In genomic region chr3:54087581-54088410, GRCh38 we compare ENCODE assay signal across 16 cellular contexts. TPM values are rescaled to one million over a fixed set of nuclear protein-coding genes. Genes with fewer than 3 reads are reported as not detected.
A peak's percentile ranks its signal among the peaks of the same experiment; 100 is the strongest.
DNase-seq lines count a peak whose midpoint lies in the region; ATAC-seq and TF ChIP-seq lines count a peak whose summit lies in the region.
"Had no signal": no experiment of that assay in that cellular context is flagged by ENCODE, and none has a peak within 500 bp of the region (broad histone marks: within the 10 kb centered on the region; RNA-seq: fewer than 3 reads in every experiment).

No MANE protein-coding gene starts in this region.

- no peak for ATAC-seq in HG03342 (IDR thresholded peaks at IDR 0.05; ENCODE audit: unreplicated experiment)
- ATAC-seq: T-cell had no signal

- TF ChIP-seq CTCF in endothelial cell (IDR thresholded peaks at IDR 0.05; ENCODE audit: unreplicated experiment) (no peak), smooth muscle cell (IDR thresholded peaks at IDR 0.05; ENCODE audit: borderline replicate concordance, insufficient read depth, poor library complexity, severe bottlenecking) (no peak)

- H3K9me3 ChIP-seq in HUES48 (ENCODE audit: control insufficient read depth, insufficient read depth, low read length) (no peaks in the 10 kb centered on the region), smooth muscle cell (replicated peaks; ENCODE audit: low read depth) (no peaks in the 10 kb centered on the region)

- no peaks in the 10 kb centered on the region for H3F3A ChIP-seq in smooth muscle cell (ENCODE audit: low read depth)

- H3K27ac ChIP-seq in HUES48 (ENCODE audit: low read depth, low read length) (no peak overlapping the region), smooth muscle cell (ENCODE audit: low read depth) (no peak overlapping the region)

- 16% methylated on average over 52 of the region's 54 CpGs for WGBS in smooth muscle cell (ENCODE audit: low lambda C conversion rate)

- H3K9me3 Mint-ChIP-seq in endothelial cell (ENCODE audit: unreplicated experiment) = no peaks in the 10 kb centered on the region
- H3K9me3 Mint-ChIP-seq: activated CD4-positive, alpha-beta memory T cell treated with anti-CD3 and anti-CD28 coated beads, Interleukin-2, amount 10 ng/mL, durations not matched to agents 7 days and 5 days; activated naive CD4-positive, alpha-beta T cell treated with anti-CD3 and anti-CD28 coated beads, Interleukin-2, amount 10 ng/mL, durations not matched to agents 7 days and 5 days; CD4-positive, alpha-beta T cell; T-cell had no signal

- DNase-seq in endothelial cell (ENCODE audit: low spot score) (peak; percentile 9), islet precursor cell (peak; percentile 65), smooth muscle cell (lab: John Stamatoyannopoulos, UW; ENCODE audit: unreplicated experiment) (no peak), hypothalamus (lab: John Stamatoyannopoulos, UW) (no peak)
- no peak for DNase-seq in stimulated activated CD4-positive, alpha-beta T cell treated with anti-CD3 and anti-CD28 coated beads, Interleukin-15, amount 100 ng/mL, for 24 hours
- no peak for DNase-seq in stimulated activated naive CD4-positive, alpha-beta T cell (lab: John Stamatoyannopoulos, UW)
- DNase-seq: activated CD4-positive, alpha-beta memory T cell treated with anti-CD3 and anti-CD28 coated beads, Interleukin-2, amount 10 ng/mL, durations not matched to agents 7 days and 5 days; activated naive CD4-positive, alpha-beta T cell treated with anti-CD3 and anti-CD28 coated beads, Interleukin-2, amount 10 ng/mL, durations not matched to agents 7 days and 5 days; CD4-positive, alpha-beta T cell; HFFc6; hippocampal formation; stimulated activated CD4-positive, alpha-beta T cell treated with anti-CD3 and anti-CD28 coated beads, Interleukin-4, amount 100 ng/mL, for 1 hour; T-cell had no signal

- peak overlapping the region; percentile 65 for H3K4me3 Mint-ChIP-seq in endothelial cell (ENCODE audit: unreplicated experiment)
- H3K4me3 Mint-ChIP-seq: activated CD4-positive, alpha-beta memory T cell treated with anti-CD3 and anti-CD28 coated beads, Interleukin-2, amount 10 ng/mL, durations not matched to agents 7 days and 5 days; activated naive CD4-positive, alpha-beta T cell treated with anti-CD3 and anti-CD28 coated beads, Interleukin-2, amount 10 ng/mL, durations not matched to agents 7 days and 5 days; CD4-positive, alpha-beta T cell; HFFc6; T-cell had no signal

- H3K36me3 Mint-ChIP-seq in endothelial cell (ENCODE audit: low read depth, unreplicated experiment) = no peaks in the 10 kb centered on the region
- H3K36me3 Mint-ChIP-seq: activated naive CD4-positive, alpha-beta T cell treated with anti-CD3 and anti-CD28 coated beads, Interleukin-2, amount 10 ng/mL, durations not matched to agents 7 days and 5 days; T-cell had no signal

- peak overlapping the region; percentile 83 for H3K4me2 ChIP-seq in smooth muscle cell

- no peaks in the 10 kb centered on the region for H3K79me2 ChIP-seq in smooth muscle cell (ENCODE audit: low read depth)

- H3K36me3 ChIP-seq in HUES48 (ENCODE audit: control insufficient read depth, insufficient read depth, low read length) = no peaks in the 10 kb centered on the region
- H3K36me3 ChIP-seq in smooth muscle cell (ENCODE audit: low read depth) = no peaks in the 10 kb centered on the region

- H3K4me1 ChIP-seq in HUES48 (ENCODE audit: control insufficient read depth, insufficient read depth, low read length) (peaks cover 5% of the 10 kb centered on the region; the same call in 1 of the 2 replicates), smooth muscle cell (ENCODE audit: low read depth) (peaks cover 5% of the 10 kb centered on the region)

- H3K27ac Mint-ChIP-seq in endothelial cell (ENCODE audit: unreplicated experiment) = no peak overlapping the region
- H3K27ac Mint-ChIP-seq: activated CD4-positive, alpha-beta memory T cell treated with anti-CD3 and anti-CD28 coated beads, Interleukin-2, amount 10 ng/mL, durations not matched to agents 7 days and 5 days; activated naive CD4-positive, alpha-beta T cell treated with anti-CD3 and anti-CD28 coated beads, Interleukin-2, amount 10 ng/mL, durations not matched to agents 7 days and 5 days; CD4-positive, alpha-beta T cell; HFFc6; T-cell had no signal

- peak overlapping the region; percentile 52 for H3K4me3 ChIP-seq in HUES48 (ENCODE audit: low read depth, low read length)
- peak overlapping the region; percentile 45 for H3K4me3 ChIP-seq in smooth muscle cell

- H3K4me1 Mint-ChIP-seq in endothelial cell (ENCODE audit: unreplicated experiment) = peaks cover 2% of the 10 kb centered on the region
- H3K4me1 Mint-ChIP-seq: activated CD4-positive, alpha-beta memory T cell treated with anti-CD3 and anti-CD28 coated beads, Interleukin-2, amount 10 ng/mL, durations not matched to agents 7 days and 5 days; activated naive CD4-positive, alpha-beta T cell treated with anti-CD3 and anti-CD28 coated beads, Interleukin-2, amount 10 ng/mL, durations not matched to agents 7 days and 5 days had no signal

- H4K20me1 ChIP-seq in smooth muscle cell (ENCODE audit: low read depth) = no peaks in the 10 kb centered on the region

- H3K27me3 ChIP-seq in HUES48 (ENCODE audit: control insufficient read depth, insufficient read depth, low read length) (peaks cover 37% of the 10 kb centered on the region), smooth muscle cell (ENCODE audit: low read depth) (peaks cover 80% of the 10 kb centered on the region)

- peaks cover 7% of the 10 kb centered on the region for H3K27me3 Mint-ChIP-seq in endothelial cell (ENCODE audit: unreplicated experiment)

- H3K9ac ChIP-seq in HUES48 (ENCODE audit: low read depth, low read length) (no peak overlapping the region), smooth muscle cell (ENCODE audit: low read depth) (no peak overlapping the region)

- peak overlapping the region; percentile 71 for H2AFZ ChIP-seq in smooth muscle cell (ENCODE audit: low read depth)

RNA-seq across cellular contexts. Expression of gene CACNA2D3, which starts 34.6 kb away (rescaled TPM):
- total RNA-seq in endothelial cell (ENCODE audit: unreplicated experiment) (0.46 TPM), smooth muscle cell (0.09 and 0.90 TPM in 2 replicates)
- polyA plus RNA-seq in smooth muscle cell = 0.05 and 0.15 TPM in 2 replicates
- total RNA-seq: activated CD4-positive, alpha-beta memory T cell treated with anti-CD3 and anti-CD28 coated beads, Interleukin-2, amount 10 ng/mL, durations not matched to agents 7 days and 5 days; dermis microvascular lymphatic vessel endothelial cell; T-cell had no signal

Comparison
In these comparisons a context has a peak if more than half of its experiments do, and no peak if none do; other contexts are left out.
1. DNase-seq: peak in endothelial cell (single experiment) and islet precursor cell (single experiment); none in smooth muscle cell (single experiment), stimulated activated CD4-positive, alpha-beta T cell treated with anti-CD3 and anti-CD28 coated beads, Interleukin-15, amount 100 ng/mL, for 24 hours (single experiment), stimulated activated naive CD4-positive, alpha-beta T cell (0 of 6) and hypothalamus (0 of 51).